Comparison of ENCODE assay signal across 23 cellular contexts in genomic region chr14:51058382-51058781, GRCh38. TPM values are rescaled to one million over a fixed set of nuclear protein-coding genes. Genes with fewer than 3 reads are reported as not detected.
DNase-seq lines count a peak whose midpoint lies in the region; ATAC-seq, FAIRE-seq and TF ChIP-seq lines count a peak whose summit lies in the region.
"Had no signal": no experiment of that assay in that cellular context is flagged by ENCODE, and none has a peak within 500 bp of the region (broad histone marks: within the 10 kb centered on the region; RNA-seq: fewer than 3 reads in every experiment).

No MANE protein-coding gene starts in this region.

- H3K18ac ChIP-seq in neuronal stem cell (ENCODE audit: low read length): peak overlapping the region; percentile 25

- H2BK120ac ChIP-seq in neuronal stem cell (ENCODE audit: low read depth, low read length): no peak overlapping the region

- FAIRE-seq in GM12891 (lab: Jason Lieb, UNC): no peak
- FAIRE-seq: A204.1, GM12878, GM18507, H54 had no signal

- H2AK5ac ChIP-seq in neuronal stem cell (ENCODE audit: low read depth, low read length): no peak overlapping the region

- no peak overlapping the region for H3K14ac ChIP-seq in neuronal stem cell (ENCODE audit: low read length)

- H2BK12ac ChIP-seq in neuronal stem cell (ENCODE audit: low read length): no peak overlapping the region

- H3K27me3 ChIP-seq in neuronal stem cell (ENCODE audit: control insufficient read depth in 3 of 3, insufficient read depth in 3 of 3, low read depth in 1 of 3, low read length in 3 of 3): no peaks in the 10 kb centered on the region
- H3K27me3 ChIP-seq: BLaER1 treated with 17β-estradiol and CSF1 and Interleukin-3, amounts not matched to agents 10 nM and 100 nM had no signal

- H3K4me1 ChIP-seq in neuronal stem cell (ENCODE audit: control insufficient read depth in 2 of 2, insufficient read depth in 1 of 2, low read depth in 1 of 2, low read length in 2 of 2): peaks cover 0 to 2% of the 10 kb centered on the region in 2 donors
- H3K4me1 ChIP-seq: BLaER1 treated with 17β-estradiol and CSF1 and Interleukin-3, amounts not matched to agents 10 nM and 100 nM; HAP-1 had no signal

- no peak overlapping the region for H3K9ac ChIP-seq in neuronal stem cell (ENCODE audit: low read depth, low read length, poor library complexity)
- H3K9ac ChIP-seq: BLaER1 treated with 17β-estradiol and CSF1 and Interleukin-3, amounts not matched to agents 10 nM and 100 nM had no signal

- WGBS in neuronal stem cell (ENCODE audit: extremely low coverage in 2 of 2, insufficient read length in 2 of 2, insufficient replicate concordance in 1 of 2), 2 donors: no CpG with 5 or more reads among the region's 4 CpGs

- no peak for ATAC-seq in HG03457 (IDR thresholded peaks at IDR 0.05; ENCODE audit: unreplicated experiment)
- no peak for ATAC-seq in GM21390 (IDR thresholded peaks at IDR 0.05; ENCODE audit: unreplicated experiment)
- ATAC-seq: GM12878 had no signal

- H3K27ac ChIP-seq in neuronal stem cell (replicated peaks; ENCODE audit: low read length): no peak overlapping the region
- H3K27ac ChIP-seq: 22Rv1; BLaER1 treated with 17β-estradiol and CSF1 and Interleukin-3, amounts not matched to agents 10 nM and 100 nM had no signal

- no peak for TF ChIP-seq POLR2A in GM12891 (IDR thresholded peaks at IDR 0.05; ENCODE audit: low read depth, low read length)

- no peak overlapping the region for H4K91ac ChIP-seq in neuronal stem cell (ENCODE audit: low read depth, low read length, poor library complexity)

- H4K8ac ChIP-seq in neuronal stem cell (ENCODE audit: low read depth, low read length): no peak overlapping the region

- H2BK5ac ChIP-seq in neuronal stem cell (ENCODE audit: low read length): no peak overlapping the region

- peaks cover 0 to 6% of the 10 kb centered on the region in 2 donors for H3K9me3 ChIP-seq in neuronal stem cell (replicated peaks in 1 of 2; ENCODE audit: control insufficient read depth in 2 of 2, insufficient read depth in 1 of 2, low read depth in 1 of 2, low read length in 2 of 2)
- H3K9me3 ChIP-seq: HAP-1 had no signal

- H3K4me3 ChIP-seq in neuronal stem cell (ENCODE audit: low read length in 2 of 2): no peak overlapping the region
- H3K4me3 ChIP-seq: BLaER1 treated with 17β-estradiol and CSF1 and Interleukin-3, amounts not matched to agents 10 nM and 100 nM; GM12878; HAP-1 had no signal

- H2BK15ac ChIP-seq in neuronal stem cell (ENCODE audit: low read length): no peak overlapping the region

- H3K79me1 ChIP-seq in neuronal stem cell (ENCODE audit: low read depth, low read length): no peaks in the 10 kb centered on the region

- H2AFZ ChIP-seq in neuronal stem cell (ENCODE audit: low read length): no peak overlapping the region

- H3K23ac ChIP-seq in neuronal stem cell (ENCODE audit: low read depth, low read length, poor library complexity): no peak overlapping the region

- no peak overlapping the region for H3K4me2 ChIP-seq in neuronal stem cell (ENCODE audit: insufficient read depth, low read length, poor library complexity, severe bottlenecking)
- H3K4me2 ChIP-seq: BLaER1 treated with 17β-estradiol and CSF1 and Interleukin-3, amounts not matched to agents 10 nM and 100 nM had no signal

- DNase-seq in NCI-H82 (lab: John Stamatoyannopoulos, UW): peak; percentile 16
- DNase-seq in NCI-H82 treated with DMSO at 0.1 percent for 48 hours (lab: John Stamatoyannopoulos, UW; ENCODE audit: unreplicated experiment): no peak
- no peak for DNase-seq in neuronal stem cell (ENCODE audit: low spot score)
- DNase-seq in retina: peak; percentile 14
- no peak for DNase-seq in GM12891 (ENCODE audit: insufficient read length, low spot score)
- DNase-seq: CD4-positive, alpha-beta T cell; CD8-positive, alpha-beta memory T cell; DMS 273 treated with DMSO at 0.1 percent for 48 hours; DMS79; EL; GDM1; GOT3; HFFc6 had no signal

- no peak overlapping the region for H3K4ac ChIP-seq in neuronal stem cell (ENCODE audit: low read length)

- H3K36me3 ChIP-seq in neuronal stem cell (replicated peaks in 1 of 2; ENCODE audit: control insufficient read depth in 2 of 2, insufficient read depth in 2 of 2, low read length in 2 of 2): no peaks in the 10 kb centered on the region
- H3K36me3 ChIP-seq: BLaER1 treated with 17β-estradiol and CSF1 and Interleukin-3, amounts not matched to agents 10 nM and 100 nM; HAP-1 had no signal

TF ChIP-seq in GM12891, 5 proteins besides CTCF, POLR2A, EP300 and RAD21:
- TF ChIP-seq POU2F2 (IDR thresholded peaks at IDR 0.05; ENCODE audit: low read depth, low read length): no peak
- TF ChIP-seq TAF1 (IDR thresholded peaks at IDR 0.05; ENCODE audit: low read depth, low read length): no peak
- TF ChIP-seq PAX5 (IDR thresholded peaks at IDR 0.05; ENCODE audit: insufficient read depth, low read length, severe bottlenecking): no peak
- no peak for TF ChIP-seq SPI1 (IDR thresholded peaks at IDR 0.05; ENCODE audit: low read depth, low read length)
- no peak for TF ChIP-seq POLR2AphosphoS5 (IDR thresholded peaks at IDR 0.05; ENCODE audit: low read depth, low read length)

RNA-seq across cellular contexts. Expression of gene TRIM9, which starts 36.5 kb away (rescaled TPM):
- polyA plus RNA-seq in neuronal stem cell (2013, experiment 1 of 2): 1.6 TPM
- polyA plus RNA-seq in neuronal stem cell (2013, experiment 2 of 2): 1.6 TPM
- polyA plus RNA-seq in GM12891 (2012; ENCODE audit: low read depth, missing spikeins): 0.08 TPM
- polyA plus RNA-seq: CD14-positive monocyte had no signal

Comparison
In these comparisons a context has a peak if more than half of its experiments do, and no peak if none do; other contexts are left out.
1. DNase-seq: peak in NCI-H82 (single experiment) and retina (single experiment); none in NCI-H82 treated with DMSO at 0.1 percent for 48 hours (single experiment), neuronal stem cell (single experiment) and GM12891 (single experiment).